Comparison of ENCODE assay signal across 26 cellular contexts in the genomic region with DNA sequence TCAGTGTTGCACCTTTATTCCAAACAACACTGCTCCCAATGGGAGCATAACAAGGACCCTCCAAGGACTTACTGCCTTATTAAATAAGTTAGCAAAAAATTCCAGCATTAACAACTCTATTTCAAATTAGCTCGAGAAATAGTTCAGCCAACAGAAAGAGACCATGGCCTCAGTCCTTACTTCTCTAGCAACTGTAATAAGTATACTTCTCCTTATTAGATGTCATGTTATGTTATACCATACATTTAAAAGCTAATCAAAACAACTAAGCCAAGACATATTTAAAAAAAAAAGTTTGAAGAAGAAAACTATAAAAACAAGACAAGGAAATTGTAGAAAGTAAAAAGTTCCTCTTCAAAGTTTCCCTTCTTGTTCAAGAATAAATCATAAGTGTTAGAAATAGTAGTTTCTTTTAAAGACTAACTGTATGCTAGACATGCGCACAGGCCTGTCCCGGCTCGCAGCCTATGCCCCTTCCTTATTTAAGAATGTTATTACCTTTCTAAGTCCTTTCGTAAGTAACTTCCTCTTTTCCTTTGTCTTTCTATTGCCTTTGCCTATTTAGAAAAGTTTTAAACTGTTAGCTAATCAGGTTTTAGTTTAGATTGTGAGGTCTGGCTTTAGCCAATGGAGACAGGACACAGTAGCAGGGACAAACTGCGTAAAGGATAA.
DNase-seq lines count a peak whose midpoint lies in the region; ATAC-seq, FAIRE-seq and TF ChIP-seq lines count a peak whose summit lies in the region.
"Had no signal": no experiment of that assay in that cellular context is flagged by ENCODE, and none has a peak within 500 bp of the region (broad histone marks: within the 10 kb centered on the region; RNA-seq: fewer than 3 reads in every experiment).

No MANE protein-coding gene starts in this region.

- CTCF ChIA-PET in K562 (lab: Yijun Ruan, JAX; ENCODE audit: low intra/inter-chr PET ratio): no interaction called here

- FAIRE-seq in K562 (lab: Jason Lieb, UNC): no peak
- FAIRE-seq: D721Med, kidney, urothelium cell line had no signal

- no peak for TF ChIP-seq POLR2A in K562 (conservative IDR thresholded peaks at IDR 0.05)

- in situ Hi-C loops in KBM-7 (cut with MboI; ENCODE audit: low pct_unique_long_range_greater_than_20kb, low sequenced_read_pairs): no loop called here
- in situ Hi-C loops in K562 (cut with MboI): no loop called here

- ATAC-seq in K562 (no peak), GM18861 (IDR thresholded peaks at IDR 0.05; ENCODE audit: unreplicated experiment) (no peak), HG03196 (IDR thresholded peaks at IDR 0.05; ENCODE audit: unreplicated experiment) (no peak)
- ATAC-seq: activated CD4-positive, CD25-positive, alpha-beta regulatory T cell treated with anti-CD3 and anti-CD28 coated beads, Interleukin-2, amount 50 U/mL, for 24 hours; PC-3; stimulated activated effector memory CD8-positive, alpha-beta T cell treated with anti-CD3 and anti-CD28 coated beads, Interleukin-12 subunit alpha, Interleukin-12 subunit beta, amount 100 ng/mL, for 72 hours had no signal

- H2AFZ ChIP-seq in K562 (ENCODE audit: low read depth, low read length): peak overlapping the region; percentile 38; the same call in 1 of the 2 replicates

- H3K4me1 Mint-ChIP-seq in CD14-positive monocyte: peaks cover 12% of the 10 kb centered on the region

- H4K20me1 ChIP-seq in K562 (replicated peaks; ENCODE audit: control insufficient read depth, insufficient read depth, low read length): no peaks in the 10 kb centered on the region

- intact Hi-C loops in CD14-positive monocyte (cut with micrococcal nuclease): no loop called here
- intact Hi-C loops in K562 (cut with micrococcal nuclease): no loop called here

- TF ChIP-seq CTCF in CD14-positive monocyte (IDR thresholded peaks at IDR 0.05): no peak
- TF ChIP-seq CTCF in K562 (IDR thresholded peaks at IDR 0.05 in 2 of 3, conservative IDR thresholded peaks at IDR 0.05 in 1 of 3; ENCODE audit: insufficient read depth in 2 of 3, low read depth in 1 of 3, low read length in 3 of 3): no peak

- peaks cover 7 to 13% (median 12%) of the 10 kb centered on the region in 3 donors for H3K27me3 Mint-ChIP-seq in CD14-positive monocyte (ENCODE audit: low read depth in 3 of 3)
- H3K27me3 Mint-ChIP-seq: activated CD4-positive, alpha-beta memory T cell treated with anti-CD3 and anti-CD28 coated beads, Interleukin-2, amount 10 ng/mL, durations not matched to agents 7 days and 5 days had no signal

- POLR2A ChIA-PET in K562 (lab: Yijun Ruan, JAX): interaction anchor here (0.6 to 0.8 kb wide), 2 partner anchors 18 to 33 kb away, joined by 4 read pairs; no protein-coding TSS in a partner anchor

- peak; percentile 60 for DNase-seq in CD14-positive monocyte (ENCODE audit: low spot score)
- DNase-seq in KBM-7: peak; percentile 81
- DNase-seq in OCI-M1 (lab: John Stamatoyannopoulos, UW): peak; percentile 58
- no peak for DNase-seq in K562 (ENCODE audit: extremely low read depth in 1 of 4, low spot score in 3 of 4)
- DNase-seq in T-helper 2 cell: no peak
- DNase-seq in HT-29 (ENCODE audit: low spot score): no peak
- DNase-seq: activated CD4-positive, alpha-beta memory T cell treated with anti-CD3 and anti-CD28 coated beads, Interleukin-2, amount 10 ng/mL, durations not matched to agents 7 days and 5 days; activated effector memory CD4-positive, alpha-beta T cell treated with anti-CD3 and anti-CD28 coated beads, Interleukin-2, amount 50 U/mL, for 16 hours; adrenal gland; C1 segment of cervical spinal cord; kidney; NCI-H1436 treated with DMSO at 0.1 percent for 48 hours; NCI-H2171 treated with DMSO at 0.1 percent for 48 hours; NCI-H526; PC-3; stimulated activated CD4-positive, alpha-beta T cell treated with anti-CD3 and anti-CD28 coated beads, Interleukin-2, amount 100 ng/mL, for 24 hours had no signal

- H3K36me3 ChIP-seq in K562 (ENCODE audit: control insufficient read depth, insufficient read depth, low read length): no peaks in the 10 kb centered on the region
- H3K36me3 ChIP-seq: adrenal gland, SJSA1 had no signal

- TF ChIP-seq EP300 in K562 (IDR thresholded peaks at IDR 0.05; ENCODE audit: low read length): no peak

- no peak for TF ChIP-seq RAD21 in K562 (CRISPR knock-in tag; conservative IDR thresholded peaks at IDR 0.05 in 1 of 2, IDR thresholded peaks at IDR 0.05 in 1 of 2)

- H3K9me3 ChIP-seq in K562 (replicated peaks; ENCODE audit: control insufficient read depth, insufficient read depth, low read depth, low read length): no peaks in the 10 kb centered on the region; the same call in 1 of the 2 replicates
- H3K9me3 ChIP-seq: adrenal gland, SJSA1 had no signal

- no peaks in the 10 kb centered on the region for H3K79me2 ChIP-seq in K562 (ENCODE audit: control insufficient read depth, insufficient read depth, low read length)

- no peak overlapping the region for H3K9ac ChIP-seq in K562 (ENCODE audit: insufficient read depth in 1 of 2, low read depth in 2 of 2, low read length in 2 of 2)

- 70% methylated on average over 6 of the region's 6 CpGs for WGBS in K562 (ENCODE audit: insufficient coverage, low coverage, missing lambda C conversion rate)

- no peak overlapping the region for H3K4me3 Mint-ChIP-seq in CD14-positive monocyte
- H3K4me3 Mint-ChIP-seq: activated CD4-positive, alpha-beta memory T cell treated with anti-CD3 and anti-CD28 coated beads, Interleukin-2, amount 10 ng/mL, durations not matched to agents 7 days and 5 days; stimulated activated effector memory CD8-positive, alpha-beta T cell treated with anti-CD3 and anti-CD28 coated beads, Interleukin-12 subunit alpha, Interleukin-12 subunit beta, amount 100 ng/mL, for 72 hours; T-helper 2 cell treated with Interferon-gamma antibody and Interleukin-4, amounts not matched to agents 5 μg/mL and 100 μg/mL, for 36 hours had no signal

- peaks cover 20 to 37% of the 10 kb centered on the region in 2 experiments for H3K4me1 ChIP-seq in K562 (replicated peaks in 1 of 2; ENCODE audit: control insufficient read depth in 2 of 2, insufficient read depth in 2 of 2, low read length in 2 of 2)
- H3K4me1 ChIP-seq: adrenal gland, SJSA1 had no signal

- H3K27ac Mint-ChIP-seq in CD14-positive monocyte: peak overlapping the region in 1 of 7 donors; percentile 26
- H3K27ac Mint-ChIP-seq: activated CD4-positive, alpha-beta memory T cell treated with anti-CD3 and anti-CD28 coated beads, Interleukin-2, amount 10 ng/mL, durations not matched to agents 7 days and 5 days; stimulated activated effector memory CD8-positive, alpha-beta T cell treated with anti-CD3 and anti-CD28 coated beads, Interleukin-12 subunit alpha, Interleukin-12 subunit beta, amount 100 ng/mL, for 72 hours; T-helper 2 cell treated with Interferon-gamma antibody and Interleukin-4, amounts not matched to agents 5 μg/mL and 100 μg/mL, for 36 hours had no signal

- no peak overlapping the region for H3K4me2 ChIP-seq in K562 (ENCODE audit: insufficient read depth, low read length)

- H3K27me3 ChIP-seq in K562 (ENCODE audit: control insufficient read depth in 2 of 2, insufficient read depth in 2 of 2, low read length in 2 of 2): no peaks in the 10 kb centered on the region
- H3K27me3 ChIP-seq: adrenal gland had no signal

- no peaks in the 10 kb centered on the region for H3K36me3 Mint-ChIP-seq in CD14-positive monocyte
- H3K36me3 Mint-ChIP-seq: stimulated activated effector memory CD8-positive, alpha-beta T cell treated with anti-CD3 and anti-CD28 coated beads, Interleukin-12 subunit alpha, Interleukin-12 subunit beta, amount 100 ng/mL, for 72 hours had no signal

- no peak overlapping the region for H3K4me3 ChIP-seq in K562
- H3K4me3 ChIP-seq: adrenal gland, lung, SJSA1, skin epidermis had no signal

- BruUV-seq in K562 (replicated peaks; lab: Mats Ljungman, UMichigan): no TSS peak

- H3K9me3 Mint-ChIP-seq in CD14-positive monocyte: peaks cover 0 to 4% (median 0%) of the 10 kb centered on the region in 7 donors
- H3K9me3 Mint-ChIP-seq: stimulated activated effector memory CD8-positive, alpha-beta T cell treated with anti-CD3 and anti-CD28 coated beads, Interleukin-12 subunit alpha, Interleukin-12 subunit beta, amount 100 ng/mL, for 72 hours had no signal

- H3K27ac ChIP-seq in K562 (ENCODE audit: extremely low read depth, low read depth, low read length): peak overlapping the region; percentile 38; the same call in 1 of the 3 replicates
- H3K27ac ChIP-seq: adrenal gland, SJSA1, skin epidermis had no signal

- H3K9me1 ChIP-seq in K562 (ENCODE audit: control insufficient read depth, insufficient read depth, low read length): no peaks in the 10 kb centered on the region

TF ChIP-seq in K562, 482 proteins besides CTCF, POLR2A, EP300 and RAD21:
- TF ChIP-seq SPI1 (IDR thresholded peaks at IDR 0.05; ENCODE audit: borderline replicate concordance, low read depth, low read length) (peak; percentile 17; the same call in 1 of the 2 replicates), NRF1 (conservative IDR thresholded peaks at IDR 0.05 in 1 of 2, IDR thresholded peaks at IDR 0.05 in 1 of 2) (0 out of 4 replicates have a peak, but pooled peaks have one; percentile 13 to 16), KLF13 (tag; IDR thresholded peaks at IDR 0.05; ENCODE audit: borderline replicate concordance, low read depth) (no peak), TBL1XR1 (IDR thresholded peaks at IDR 0.05; ENCODE audit: low read length in 2 of 2) (no peak), HMG20A (CRISPR knock-in tag; conservative IDR thresholded peaks at IDR 0.05) (no peak), ZZZ3 (IDR thresholded peaks at IDR 0.05) (no peak), SREBF1 (IDR thresholded peaks at IDR 0.05; ENCODE audit: borderline replicate concordance, low read depth, low read length) (no peak)
- TF ChIP-seq, protein P1, sequence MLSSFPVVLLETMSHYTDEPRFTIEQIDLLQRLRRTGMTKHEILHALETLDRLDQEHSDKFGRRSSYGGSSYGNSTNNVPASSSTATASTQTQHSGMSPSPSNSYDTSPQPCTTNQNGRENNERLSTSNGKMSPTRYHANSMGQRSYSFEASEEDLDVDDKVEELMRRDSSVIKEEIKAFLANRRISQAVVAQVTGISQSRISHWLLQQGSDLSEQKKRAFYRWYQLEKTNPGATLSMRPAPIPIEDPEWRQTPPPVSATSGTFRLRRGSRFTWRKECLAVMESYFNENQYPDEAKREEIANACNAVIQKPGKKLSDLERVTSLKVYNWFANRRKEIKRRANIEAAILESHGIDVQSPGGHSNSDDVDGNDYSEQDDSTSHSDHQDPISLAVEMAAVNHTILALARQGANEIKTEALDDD (IDR thresholded peaks at IDR 0.05): peak; percentile 48; the same call in 1 of the 2 replicates

Comparison
In these comparisons a context has a peak if more than half of its experiments do, and no peak if none do; other contexts are left out.
1. DNase-seq: peak in CD14-positive monocyte (single experiment), KBM-7 (single experiment) and OCI-M1 (single experiment); none in K562 (0 of 4), T-helper 2 cell (0 of 5) and HT-29 (single experiment).